Comparison of ENCODE assay signal across 8 cellular contexts in the genomic region with DNA sequence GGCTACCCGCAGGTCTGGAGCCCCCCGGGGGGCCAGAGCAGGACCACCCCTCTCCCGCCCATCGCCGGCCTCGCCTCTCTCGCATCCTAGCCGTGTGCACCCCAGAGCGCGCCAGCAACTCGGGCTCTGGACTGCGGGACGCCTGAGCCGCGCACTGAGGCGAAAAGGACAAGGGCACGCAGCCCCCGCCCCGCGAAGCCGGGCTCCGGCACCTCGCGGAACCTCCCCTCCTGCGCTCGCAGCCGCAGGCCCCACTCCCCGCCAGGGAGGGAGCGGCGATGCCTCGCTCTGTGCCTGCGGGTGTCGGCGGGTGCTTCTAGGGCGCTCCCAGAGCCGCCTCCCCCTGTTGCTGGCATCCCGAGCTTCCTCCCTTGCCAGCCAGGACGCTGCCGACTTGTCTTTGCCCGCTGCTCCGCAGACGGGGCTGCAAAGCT. TPM values are rescaled to one million over a fixed set of nuclear protein-coding genes. Genes with fewer than 3 reads are reported as not detected.
DNase-seq lines count a peak whose midpoint lies in the region; ATAC-seq and TF ChIP-seq lines count a peak whose summit lies in the region.

TSS of gene ITGB8 (plus strand) at position 104 of the 434 bp plus-strand sequence. CDS start 907 bp downstream, outside the sequence.

- peak within 1 kb of the TSS in 1 of 2 experiments; percentile 46 for H3K14ac ChIP-seq in mesenchymal stem cell (ENCODE audit: low read length in 2 of 2)

- DNase-seq in CD4-positive, CD25-positive, alpha-beta regulatory T cell, result peak in 2 of 3 donors; percentile 1 to 16
- DNase-seq in PC-3, result peak; percentile 44
- no peak for DNase-seq in mesenchymal stem cell
- DNase-seq in transverse colon, result no peak
- DNase-seq in NOMO-1 treated with DMSO at 0.1 percent for 48 hours (lab: John Stamatoyannopoulos, UW; ENCODE audit: unreplicated experiment), result no peak

- H3K4me3 Mint-ChIP-seq in CD4-positive, CD25-positive, alpha-beta regulatory T cell, result peak within 1 kb of the TSS; percentile 86 to 96 (median 93)
- H3K4me3 Mint-ChIP-seq in dendritic cell treated with granulocyte-macrophage colony-stimulating factor and Interleukin-4, amounts not matched to agents 40 ng/mL and 50 ng/mL, for 4 days, result peak within 1 kb of the TSS; percentile 84

- no peak for TF ChIP-seq EP300 in transverse colon (IDR thresholded peaks at IDR 0.05; ENCODE audit: low read depth)

- peaks cover 21% of the 10 kb centered on the region for H3K4me1 ChIP-seq in CD4-positive, CD25-positive, alpha-beta regulatory T cell (ENCODE audit: control insufficient read depth, insufficient read depth, low read length, poor library complexity, severe bottlenecking)
- H3K4me1 ChIP-seq in PC-3 (ENCODE audit: insufficient read depth, low read length), result peaks cover 26% of the 10 kb centered on the region
- peaks cover 4% of the 10 kb centered on the region for H3K4me1 ChIP-seq in mesenchymal stem cell (ENCODE audit: control insufficient read depth, insufficient read depth, low read depth, low read length)
- H3K4me1 ChIP-seq in transverse colon, result peaks cover 0 to 18% (median 0%) of the 10 kb centered on the region in 4 donors

- no peak within 1 kb of the TSS for H4K91ac ChIP-seq in mesenchymal stem cell (ENCODE audit: low read length)

- no peak within 1 kb of the TSS for H3K23ac ChIP-seq in mesenchymal stem cell (ENCODE audit: low read length in 2 of 2)

- H3K9me3 Mint-ChIP-seq in CD4-positive, CD25-positive, alpha-beta regulatory T cell, result peaks cover 0 to 3% (median 0%) of the 10 kb centered on the region in 7 donors
- H3K9me3 Mint-ChIP-seq in dendritic cell treated with granulocyte-macrophage colony-stimulating factor and Interleukin-4, amounts not matched to agents 40 ng/mL and 50 ng/mL, for 4 days, result no peaks in the 10 kb centered on the region

- H4K8ac ChIP-seq in mesenchymal stem cell (ENCODE audit: low read length), result peak within 1 kb of the TSS; percentile 48

- in situ Hi-C loops in transverse colon (cut with MboI; ENCODE audit: low pct_ligation_motif_present in 1 of 4, low pct_unique_long_range_greater_than_20kb in 1 of 4, low sequenced_read_pairs in 3 of 4), result loop anchor here in 1 of 4 donors (25.0 kb wide), 1 partner anchor 569 kb away; the partner anchor contains the start of gene TMEM196

- ATAC-seq in CD4-positive, CD25-positive, alpha-beta regulatory T cell (ENCODE audit: low read depth in 2 of 2), result peak; percentile 9 to 17
- ATAC-seq in GM18868 (IDR thresholded peaks at IDR 0.05; ENCODE audit: unreplicated experiment) (peak; percentile 29), HG03039 (IDR thresholded peaks at IDR 0.05; ENCODE audit: unreplicated experiment) (peak; percentile 27), PC-3 (peak; percentile 37)

- CTCF ChIA-PET in PC-3 (lab: Charles Lee), result interaction anchor here (0.6 to 1.9 kb wide), 5 partner anchors 22 to 617 kb away, joined by 4 to 11 read pairs (median 5); no protein-coding TSS in a partner anchor

- H3K36me3 ChIP-seq in CD4-positive, CD25-positive, alpha-beta regulatory T cell (ENCODE audit: control insufficient read depth, insufficient read depth, low read length), result no peaks in the 10 kb centered on the region
- H3K36me3 ChIP-seq in PC-3 (ENCODE audit: low read depth, low read length), result no peaks in the 10 kb centered on the region
- no peaks in the 10 kb centered on the region for H3K36me3 ChIP-seq in mesenchymal stem cell (ENCODE audit: control insufficient read depth in 1 of 2, insufficient read depth in 2 of 2, low read depth in 1 of 2, low read length in 2 of 2)
- no peaks in the 10 kb centered on the region for H3K36me3 ChIP-seq in transverse colon

- peak within 1 kb of the TSS in 1 of 2 experiments; percentile 90 for H3K18ac ChIP-seq in mesenchymal stem cell (ENCODE audit: low read depth in 1 of 2, low read length in 2 of 2)

- H3K27ac ChIP-seq in CD4-positive, CD25-positive, alpha-beta regulatory T cell (ENCODE audit: insufficient read depth, low read length, poor library complexity, severe bottlenecking), result peak within 1 kb of the TSS; percentile 21
- H3K27ac ChIP-seq in PC-3 (ENCODE audit: low read length) (peak within 1 kb of the TSS; percentile 85), mesenchymal stem cell (ENCODE audit: low read length, poor library complexity, severe bottlenecking) (peak within 1 kb of the TSS; percentile 98), transverse colon (peak within 1 kb of the TSS; percentile 90 to 96 (median 93))

- no peaks in the 10 kb centered on the region for H3K9me2 ChIP-seq in PC-3 (replicated peaks; ENCODE audit: low read length)

- H3K4me1 Mint-ChIP-seq in CD4-positive, CD25-positive, alpha-beta regulatory T cell, result peaks cover 0 to 27% (median 12%) of the 10 kb centered on the region in 4 donors
- H3K4me1 Mint-ChIP-seq in dendritic cell treated with granulocyte-macrophage colony-stimulating factor and Interleukin-4, amounts not matched to agents 40 ng/mL and 50 ng/mL, for 4 days (ENCODE audit: low read depth), result peaks cover 25% of the 10 kb centered on the region

- POLR2A ChIA-PET in PC-3 (lab: Charles Lee; ENCODE audit: unreplicated experiment), result interaction anchor here (0.6 to 1.0 kb wide), 5 partner anchors 15 to 267 kb away, joined by 3 to 12 read pairs (median 3); no protein-coding TSS in a partner anchor

- H4K20me1 ChIP-seq in PC-3 (ENCODE audit: low read length), result no peaks in the 10 kb centered on the region

- WGBS in mesenchymal stem cell, result under 1% methylated on average over 41 of the region's 42 CpGs
- 0% methylated on average over 29 of the region's 42 CpGs; no CpG with 5 or more reads in 1 of the 2 donors for WGBS in transverse colon (ENCODE audit: low coverage in 1 of 2), 2 donors

- H3K9ac ChIP-seq in PC-3 (ENCODE audit: low read length), result peak within 1 kb of the TSS; percentile 81
- peak within 1 kb of the TSS; percentile 95 for H3K9ac ChIP-seq in mesenchymal stem cell (ENCODE audit: low read length)

- peak within 1 kb of the TSS; percentile 93 for H2BK5ac ChIP-seq in mesenchymal stem cell (ENCODE audit: low read depth, low read length, poor library complexity, severe bottlenecking)

- H3K79me2 ChIP-seq in PC-3 (ENCODE audit: low read length), result peaks cover 38% of the 10 kb centered on the region

- no peaks in the 10 kb centered on the region for H3K79me1 ChIP-seq in mesenchymal stem cell (replicated peaks; ENCODE audit: low read length, poor library complexity, severe bottlenecking)

- H2AFZ ChIP-seq in PC-3 (ENCODE audit: low read length), result peak within 1 kb of the TSS; percentile 88
- peak within 1 kb of the TSS; percentile 91 for H2AFZ ChIP-seq in mesenchymal stem cell (ENCODE audit: low read depth, low read length)

- H2BK12ac ChIP-seq in mesenchymal stem cell (ENCODE audit: low read length in 2 of 2), result peak within 1 kb of the TSS in 1 of 2 experiments; percentile 83

- H3K27ac Mint-ChIP-seq in CD4-positive, CD25-positive, alpha-beta regulatory T cell, result peak within 1 kb of the TSS in 2 of 3 donors; percentile 38 to 87
- peak within 1 kb of the TSS; percentile 80 for H3K27ac Mint-ChIP-seq in dendritic cell treated with granulocyte-macrophage colony-stimulating factor and Interleukin-4, amounts not matched to agents 40 ng/mL and 50 ng/mL, for 4 days

- TF ChIP-seq CTCF in PC-3 (conservative IDR thresholded peaks at IDR 0.05; ENCODE audit: low read depth, low read length) (no peak), transverse colon (IDR thresholded peaks at IDR 0.05) (no peak)

- H3K4me2 ChIP-seq in PC-3 (ENCODE audit: low read length) (peak within 1 kb of the TSS; percentile 99), mesenchymal stem cell (ENCODE audit: low read length, poor library complexity, severe bottlenecking) (peak within 1 kb of the TSS; percentile 61)

- peak within 1 kb of the TSS; percentile 26 for H2BK15ac ChIP-seq in mesenchymal stem cell (ENCODE audit: low read depth, poor library complexity, severe bottlenecking)

- intact Hi-C loops in PC-3 (cut with micrococcal nuclease), result loop anchor here (1.0 to 5.0 kb wide), 5 partner anchors 21 to 317 kb away; no protein-coding TSS in a partner anchor
- intact Hi-C loops in dendritic cell treated with granulocyte-macrophage colony-stimulating factor and Interleukin-4, amounts not matched to agents 40 ng/mL and 50 ng/mL, for 4 days (cut with micrococcal nuclease), result loop anchor here (5.0 to 10.0 kb wide), 2 partner anchors 104 to 266 kb away; no protein-coding TSS in a partner anchor
- intact Hi-C loops in transverse colon (cut with DNase I; ENCODE audit: low total_unique reads), result no loop called here

- H2BK120ac ChIP-seq in mesenchymal stem cell (ENCODE audit: low read depth, low read length), result no peak within 1 kb of the TSS

- H3F3A ChIP-seq in PC-3 (ENCODE audit: low read length, unreplicated experiment), result no peaks in the 10 kb centered on the region

- no TSS peak for BruUV-seq in PC-3 (replicated peaks; lab: Mats Ljungman, UMichigan)

- H3K27me3 ChIP-seq in CD4-positive, CD25-positive, alpha-beta regulatory T cell (ENCODE audit: control insufficient read depth, insufficient read depth, low read length), result peaks cover 11% of the 10 kb centered on the region
- H3K27me3 ChIP-seq in PC-3 (ENCODE audit: low read length), result no peaks in the 10 kb centered on the region
- no peaks in the 10 kb centered on the region for H3K27me3 ChIP-seq in mesenchymal stem cell (ENCODE audit: control insufficient read depth in 1 of 2, insufficient read depth in 1 of 2, low read length in 2 of 2)
- H3K27me3 ChIP-seq in transverse colon, result no peaks in the 10 kb centered on the region

- H3K9me3 ChIP-seq in CD4-positive, CD25-positive, alpha-beta regulatory T cell (ENCODE audit: control insufficient read depth in 2 of 2, low read length in 2 of 2), result no peaks in the 10 kb centered on the region
- H3K9me3 ChIP-seq in PC-3 (ENCODE audit: low read length) (no peaks in the 10 kb centered on the region), mesenchymal stem cell (ENCODE audit: control insufficient read depth, low read length) (no peaks in the 10 kb centered on the region), transverse colon (no peaks in the 10 kb centered on the region)

- peak within 1 kb of the TSS in 1 of 2 experiments; percentile 24 for H3K4ac ChIP-seq in mesenchymal stem cell (ENCODE audit: low read depth in 1 of 2, low read length in 2 of 2)

- no peak for TF ChIP-seq POLR2A in transverse colon (IDR thresholded peaks at IDR 0.05)

- peak within 1 kb of the TSS; percentile 38 for H2AK5ac ChIP-seq in mesenchymal stem cell (ENCODE audit: low read length, severe bottlenecking)

- peaks cover 36% of the 10 kb centered on the region for H3K27me3 Mint-ChIP-seq in CD4-positive, CD25-positive, alpha-beta regulatory T cell
- peaks cover 31% of the 10 kb centered on the region for H3K27me3 Mint-ChIP-seq in dendritic cell treated with granulocyte-macrophage colony-stimulating factor and Interleukin-4, amounts not matched to agents 40 ng/mL and 50 ng/mL, for 4 days

- peak within 1 kb of the TSS; percentile 55 for H3K4me3 ChIP-seq in CD4-positive, CD25-positive, alpha-beta regulatory T cell (ENCODE audit: low read depth, low read length)
- H3K4me3 ChIP-seq in PC-3 (ENCODE audit: low read length) (peak within 1 kb of the TSS; percentile 89), mesenchymal stem cell (ENCODE audit: insufficient read depth in 1 of 2, low read depth in 1 of 2, low read length in 2 of 2) (peak within 1 kb of the TSS; percentile 81 to 94), transverse colon (peak within 1 kb of the TSS; percentile 54 to 84 (median 75))

- H3K36me3 Mint-ChIP-seq in CD4-positive, CD25-positive, alpha-beta regulatory T cell, result no peaks in the 10 kb centered on the region
- H3K36me3 Mint-ChIP-seq in dendritic cell treated with granulocyte-macrophage colony-stimulating factor and Interleukin-4, amounts not matched to agents 40 ng/mL and 50 ng/mL, for 4 days (ENCODE audit: low read depth), result peaks cover 9% of the 10 kb centered on the region

RNA-seq across cellular contexts. Expression of gene ITGB8, which starts in this region (rescaled TPM):
- total RNA-seq in CD4-positive, CD25-positive, alpha-beta regulatory T cell, result 2.1 TPM
- polyA plus RNA-seq in CD4-positive, CD25-positive, alpha-beta regulatory T cell, result under 1 TPM in 2 of 4 donors, not detected in 2; 0.06 to 0.55 TPM
- total RNA-seq in PC-3 (2014; rRNA removed), result 13.9 and 14.0 TPM in 2 replicates
- polyA plus RNA-seq in mesenchymal stem cell (2013, experiment 1 of 2), result 0.25 TPM
- polyA plus RNA-seq in mesenchymal stem cell (2013, experiment 2 of 2), result 0.30 TPM
- total RNA-seq in transverse colon, result 10 to 100 TPM in 1 of 4 donors, 1 to 10 TPM in 3; 3.0 to 14.0 (median 8.6) TPM

Comparison
In these comparisons a context has a peak if more than half of its experiments do, and no peak if none do; other contexts are left out.
1. DNase-seq: peak in CD4-positive, CD25-positive, alpha-beta regulatory T cell (2 of 3) and PC-3 (single experiment); none in mesenchymal stem cell (single experiment), transverse colon (single experiment) and NOMO-1 treated with DMSO at 0.1 percent for 48 hours (single experiment).
2. H3K27ac ChIP-seq: peak in every context shown above with its lines; median percentile 98 in mesenchymal stem cell; 93 in transverse colon; 85 in PC-3; 21 in CD4-positive, CD25-positive, alpha-beta regulatory T cell.
3. Peak in every context shown above with its lines, with median percentiles within 50 percentile points of each other: ATAC-seq and H3K4me3 ChIP-seq.